10 cellular contexts compared by ENCODE assay signal in the genomic region with DNA sequence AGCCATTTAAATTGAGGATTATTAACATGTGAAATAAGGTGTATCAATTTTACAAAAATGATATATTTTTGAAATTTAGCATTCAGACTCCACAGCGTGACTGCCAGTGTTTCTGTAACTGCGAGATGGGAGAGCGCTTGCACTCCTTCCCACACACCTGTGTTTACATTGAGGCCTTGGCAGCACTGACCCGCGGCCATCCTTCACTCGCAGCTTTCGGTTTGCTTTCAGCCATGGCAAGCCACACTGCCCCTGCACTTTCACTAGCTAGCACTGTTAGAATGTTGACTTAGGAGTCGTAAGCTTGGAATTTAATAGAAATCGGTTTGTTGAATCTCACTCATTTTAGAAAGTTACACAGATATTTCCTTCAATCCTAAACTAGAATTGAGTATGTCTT.
DNase-seq lines count a peak whose midpoint lies in the region; FAIRE-seq and TF ChIP-seq lines count a peak whose summit lies in the region.
"Had no signal": no experiment of that assay in that cellular context is flagged by ENCODE, and none has a peak within 500 bp of the region (broad histone marks: within the 10 kb centered on the region; RNA-seq: fewer than 3 reads in every experiment).

No MANE protein-coding gene starts in this region.

- H3K4me2 ChIP-seq in H1 (ENCODE audit: insufficient read depth in 1 of 2, low read depth in 2 of 2, low read length in 2 of 2): peak overlapping the region; percentile 18 to 58
- peak overlapping the region; percentile 12 for H3K4me2 ChIP-seq in neuronal stem cell (ENCODE audit: insufficient read depth, low read length, poor library complexity, severe bottlenecking)

- H3K36me3 ChIP-seq in H1 (ENCODE audit: control insufficient read depth in 2 of 4, insufficient read depth in 4 of 4, low read length in 3 of 4) (no peaks in the 10 kb centered on the region), neuronal stem cell (replicated peaks in 1 of 2; ENCODE audit: control insufficient read depth in 2 of 2, insufficient read depth in 2 of 2, low read length in 2 of 2) (no peaks in the 10 kb centered on the region)

- no peak for TF ChIP-seq EP300 in H1 (IDR thresholded peaks at IDR 0.05; ENCODE audit: borderline replicate concordance in 1 of 2, low read depth in 2 of 2, low read length in 2 of 2)

- no peak overlapping the region for H2BK20ac ChIP-seq in H1 (ENCODE audit: low read length)

- H3K14ac ChIP-seq in H1 (ENCODE audit: insufficient read length) (no peak overlapping the region), neuronal stem cell (ENCODE audit: low read length) (no peak overlapping the region)

- H3K9me3 ChIP-seq in H1 (ENCODE audit: insufficient read depth in 2 of 2, low read depth in 1 of 2, low read length in 1 of 2) (no peaks in the 10 kb centered on the region), neuronal stem cell (replicated peaks in 1 of 2; ENCODE audit: control insufficient read depth in 2 of 2, insufficient read depth in 1 of 2, low read depth in 1 of 2, low read length in 2 of 2) (no peaks in the 10 kb centered on the region)

- H3K36me3 Mint-ChIP-seq in endothelial cell (ENCODE audit: low read depth, unreplicated experiment): no peaks in the 10 kb centered on the region

- H3K4me3 Mint-ChIP-seq in endothelial cell (ENCODE audit: unreplicated experiment): no peak overlapping the region
- H3K4me3 Mint-ChIP-seq: activated CD4-positive, alpha-beta T cell treated with anti-CD3 and anti-CD28 coated beads for 36 hours had no signal

- H3K27me3 Mint-ChIP-seq in endothelial cell (ENCODE audit: unreplicated experiment): no peaks in the 10 kb centered on the region
- H3K27me3 Mint-ChIP-seq: activated CD4-positive, alpha-beta T cell treated with anti-CD3 and anti-CD28 coated beads for 36 hours had no signal

- peak overlapping the region; percentile 46; the same call in 1 of the 2 replicates for H3K27ac ChIP-seq in H1 (ENCODE audit: low read depth, low read length)
- H3K27ac ChIP-seq in neuronal stem cell (replicated peaks; ENCODE audit: low read length): no peak overlapping the region

- H3K9ac ChIP-seq in H1 (replicated peaks in 1 of 4; ENCODE audit: extremely low read depth in 1 of 4, low read depth in 3 of 4, low read length in 3 of 4) (0 out of 7 replicates have a peak overlapping the region, but pooled peaks of 1 of the 4 experiments have one; percentile 24), neuronal stem cell (ENCODE audit: low read depth, low read length, poor library complexity) (no peak overlapping the region)

- FAIRE-seq in H1 (lab: Jason Lieb, UNC): peak; percentile 55

- DNase-seq in GM12865 (ENCODE audit: low read depth) (peak; percentile 3), NCI-H2227 treated with DMSO at 0.1 percent for 48 hours (lab: John Stamatoyannopoulos, UW) (peak; percentile 17), H1 (ENCODE audit: low read depth in 1 of 2, low spot score in 2 of 2) (no peak), neuronal stem cell (ENCODE audit: low spot score) (no peak), cerebellum (ENCODE audit: low spot score) (no peak), NCI-H1694 treated with DMSO at 0.1 percent for 48 hours (lab: John Stamatoyannopoulos, UW) (no peak), endothelial cell (ENCODE audit: low spot score) (no peak), NCI-H2171 treated with DMSO at 0.1 percent for 48 hours (lab: John Stamatoyannopoulos, UW) (no peak)
- DNase-seq: activated CD4-positive, alpha-beta T cell treated with anti-CD3 and anti-CD28 coated beads for 36 hours; foreskin melanocyte had no signal

- peaks cover 0 to 7% (median 3%) of the 10 kb centered on the region in 4 experiments; a peak in 4 of 7 replicates for H3K4me1 ChIP-seq in H1 (replicated peaks in 1 of 4; ENCODE audit: control insufficient read depth in 3 of 4, insufficient read depth in 4 of 4, low read length in 3 of 4)
- H3K4me1 ChIP-seq in neuronal stem cell (ENCODE audit: control insufficient read depth in 2 of 2, insufficient read depth in 1 of 2, low read depth in 1 of 2, low read length in 2 of 2): peaks cover 0 to 4% of the 10 kb centered on the region in 2 donors

- no peaks in the 10 kb centered on the region for H3K79me2 ChIP-seq in H1 (ENCODE audit: control insufficient read depth in 1 of 2, insufficient read depth in 2 of 2, low read length in 2 of 2)

- no peaks in the 10 kb centered on the region for H3K9me3 Mint-ChIP-seq in endothelial cell (ENCODE audit: unreplicated experiment)

- H2BK120ac ChIP-seq in H1 (replicated peaks; ENCODE audit: low read depth, low read length): no peak overlapping the region
- H2BK120ac ChIP-seq in neuronal stem cell (ENCODE audit: low read depth, low read length): no peak overlapping the region

- H3K27me3 ChIP-seq in H1 (replicated peaks in 1 of 4; ENCODE audit: control insufficient read depth in 3 of 4, extremely low read depth in 1 of 4, insufficient read depth in 3 of 4, low read length in 3 of 4): no peaks in the 10 kb centered on the region
- no peaks in the 10 kb centered on the region for H3K27me3 ChIP-seq in neuronal stem cell (ENCODE audit: control insufficient read depth in 3 of 3, insufficient read depth in 3 of 3, low read depth in 1 of 3, low read length in 3 of 3)

- H2BK12ac ChIP-seq in H1 (ENCODE audit: low read depth, low read length) (no peak overlapping the region), neuronal stem cell (ENCODE audit: low read length) (no peak overlapping the region)

- TF ChIP-seq RAD21 in H1 (IDR thresholded peaks at IDR 0.05 in 1 of 2, conservative IDR thresholded peaks at IDR 0.05 in 1 of 2; ENCODE audit: low read depth in 2 of 2, low read length in 2 of 2): no peak

- H3K4ac ChIP-seq in H1 (replicated peaks; ENCODE audit: insufficient read length, low read depth, low read length) (no peak overlapping the region), neuronal stem cell (ENCODE audit: low read length) (no peak overlapping the region)

- H4K5ac ChIP-seq in H1 (ENCODE audit: insufficient read length, low read depth, low read length): peak overlapping the region; percentile 74

- H3K4me1 Mint-ChIP-seq in endothelial cell (ENCODE audit: unreplicated experiment): no peaks in the 10 kb centered on the region

- CTCF ChIA-PET in H1 (lab: Charles Lee; ENCODE audit: partially characterized antibody): interaction anchor here (1.0 kb wide), 1 partner anchor 109 kb away, joined by 3 read pairs; no protein-coding TSS in a partner anchor

- POLR2A ChIA-PET in H1 (lab: Charles Lee; ENCODE audit: partially characterized antibody): no interaction called here

- no peaks in the 10 kb centered on the region for H3K23me2 ChIP-seq in H1 (ENCODE audit: low read depth, low read length)

- H2AFZ ChIP-seq in H1 (ENCODE audit: low read length): peak overlapping the region; percentile 81
- no peak overlapping the region for H2AFZ ChIP-seq in neuronal stem cell (ENCODE audit: low read length)

- H4K20me1 ChIP-seq in H1 (replicated peaks in 1 of 2; ENCODE audit: control insufficient read depth in 1 of 2, insufficient read depth in 2 of 2, low read length in 2 of 2): no peaks in the 10 kb centered on the region

- H3K79me1 ChIP-seq in H1 (ENCODE audit: low read depth, low read length) (no peaks in the 10 kb centered on the region), neuronal stem cell (ENCODE audit: low read depth, low read length) (no peaks in the 10 kb centered on the region)

- H3K23ac ChIP-seq in H1 (ENCODE audit: insufficient read length) (no peak overlapping the region), neuronal stem cell (ENCODE audit: low read depth, low read length, poor library complexity) (no peak overlapping the region)

- H3K4me3 ChIP-seq in GM12865 (ENCODE audit: low read depth, low read length): no peak overlapping the region
- H3K4me3 ChIP-seq in H1 (ENCODE audit: extremely low read depth in 1 of 4, insufficient read depth in 2 of 4, low read depth in 3 of 4, low read length in 4 of 4): peak overlapping the region in 2 of 4 experiments; percentile 14 to 48; a peak in 2 of 8 replicates
- H3K4me3 ChIP-seq in neuronal stem cell (ENCODE audit: low read length in 2 of 2): no peak overlapping the region

- no peak overlapping the region for H3K27ac Mint-ChIP-seq in endothelial cell (ENCODE audit: unreplicated experiment)
- H3K27ac Mint-ChIP-seq: activated CD4-positive, alpha-beta T cell treated with anti-CD3 and anti-CD28 coated beads for 36 hours had no signal

- TF ChIP-seq CTCF in GM12865 (IDR thresholded peaks at IDR 0.05; ENCODE audit: insufficient read depth, low read depth, low read length, missing control alignments) (no peak), H1 (IDR thresholded peaks at IDR 0.05; ENCODE audit: control extremely low read depth in 1 of 3, insufficient read depth in 1 of 3, low read depth in 1 of 3, low read length in 3 of 3) (no peak), endothelial cell (IDR thresholded peaks at IDR 0.05; ENCODE audit: unreplicated experiment) (no peak)

- H2AK5ac ChIP-seq in H1 (ENCODE audit: low read depth, low read length): no peak overlapping the region
- no peak overlapping the region for H2AK5ac ChIP-seq in neuronal stem cell (ENCODE audit: low read depth, low read length)

- H2BK15ac ChIP-seq in H1 (ENCODE audit: low read length): no peak overlapping the region
- no peak overlapping the region for H2BK15ac ChIP-seq in neuronal stem cell (ENCODE audit: low read length)

- 12% methylated on average over 9 of the region's 9 CpGs; no CpG with 5 or more reads in 1 of the 2 experiments for WGBS in H1 (ENCODE audit: extremely low coverage in 1 of 2, insufficient coverage in 1 of 2, insufficient read length in 1 of 2, insufficient replicate concordance in 2 of 2, low coverage in 1 of 2, low lambda C conversion rate in 2 of 2, missing lambda C conversion rate in 1 of 2), 2 experiments
- no CpG with 5 or more reads among the region's 9 CpGs for WGBS in neuronal stem cell (ENCODE audit: extremely low coverage in 2 of 2, insufficient read length in 2 of 2, insufficient replicate concordance in 1 of 2), 2 donors

- H3K18ac ChIP-seq in H1 (ENCODE audit: extremely low read depth, low read length): no peak overlapping the region
- no peak overlapping the region for H3K18ac ChIP-seq in neuronal stem cell (ENCODE audit: low read length)

- no peak overlapping the region for H2BK5ac ChIP-seq in H1 (ENCODE audit: low read depth, low read length)
- H2BK5ac ChIP-seq in neuronal stem cell (ENCODE audit: low read length): no peak overlapping the region

- peak overlapping the region; percentile 81; the same call in 1 of the 2 replicates for H4K8ac ChIP-seq in H1 (ENCODE audit: extremely low read depth, insufficient read depth, low read length)
- no peak overlapping the region for H4K8ac ChIP-seq in neuronal stem cell (ENCODE audit: low read depth, low read length)

- no peak overlapping the region for H3K56ac ChIP-seq in H1 (replicated peaks; ENCODE audit: insufficient read length, low read depth, low read length)

- H4K91ac ChIP-seq in H1 (replicated peaks; ENCODE audit: insufficient read length, low read length) (no peak overlapping the region), neuronal stem cell (ENCODE audit: low read depth, low read length, poor library complexity) (no peak overlapping the region)

- TF ChIP-seq POLR2A in H1 (IDR thresholded peaks at IDR 0.05; ENCODE audit: control extremely low read depth in 1 of 2, low read depth in 2 of 2, low read length in 2 of 2): peak in 1 of 2 experiments; percentile 32; a peak in 1 of 3 replicates

TF ChIP-seq in H1, 55 proteins besides CTCF, POLR2A, EP300 and RAD21 (continues in another document):
- no peak for TF ChIP-seq GTF2F1 (IDR thresholded peaks at IDR 0.05; ENCODE audit: borderline replicate concordance, low read depth, low read length)

Comparison
In these comparisons a context has a peak if more than half of its experiments do, and no peak if none do; other contexts are left out.
1. DNase-seq: peak in GM12865 (single experiment) and NCI-H2227 treated with DMSO at 0.1 percent for 48 hours (single experiment); none in H1 (0 of 2), neuronal stem cell (single experiment), cerebellum (single experiment), NCI-H1694 treated with DMSO at 0.1 percent for 48 hours (single experiment), endothelial cell (single experiment) and NCI-H2171 treated with DMSO at 0.1 percent for 48 hours (single experiment).